ENCODE assay signal across 29 cellular contexts in the genomic region with DNA sequence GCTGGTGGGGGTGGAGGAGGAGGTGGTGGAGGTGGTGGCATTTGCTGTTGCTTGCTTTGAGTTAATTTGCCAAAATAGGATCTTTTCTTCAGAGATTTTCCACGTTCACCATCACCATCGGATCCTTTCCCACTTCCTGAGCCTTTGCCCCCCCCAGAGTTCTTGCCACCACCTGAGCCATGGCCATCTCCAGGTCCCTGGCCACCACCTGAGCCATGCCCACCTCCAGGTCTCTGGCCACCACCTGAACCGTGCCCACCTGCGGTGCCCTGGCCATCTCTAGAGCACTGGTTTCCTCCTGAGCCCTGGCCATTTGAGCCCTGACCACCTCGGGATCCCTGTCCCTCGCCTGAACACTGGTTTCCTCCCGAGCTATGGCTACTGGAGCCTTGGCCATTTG. TPM values are rescaled to one million over a fixed set of nuclear protein-coding genes. Genes with fewer than 3 reads are reported as not detected.
DNase-seq lines count a peak whose midpoint lies in the region; ATAC-seq, FAIRE-seq and TF ChIP-seq lines count a peak whose summit lies in the region.
"Had no signal": no experiment of that assay in that cellular context is flagged by ENCODE, and none has a peak within 500 bp of the region (broad histone marks: within the 10 kb centered on the region; RNA-seq: fewer than 3 reads in every experiment).

No MANE protein-coding gene starts in this region.

- H3K27ac Mint-ChIP-seq in endothelial cell (ENCODE audit: unreplicated experiment) (no peak overlapping the region), nephron progenitor cell (no peak overlapping the region)
- no peak overlapping the region for H3K27ac Mint-ChIP-seq in activated T-helper 2 cell treated with anti-CD3 and anti-CD28 coated beads, Interferon-gamma antibody, Interleukin-2, Interleukin-4, amounts not matched to agents 10 μg/mL and 5 μg/mL and 100 μg/mL, durations not matched to agents 14 hours and 24 hours and 36 hours
- H3K27ac Mint-ChIP-seq: natural killer cell treated with Interleukin-12 subunit alpha and Interleukin-12 subunit beta and Interleukin-15 and Interleukin-18, amount 100 ng/mL, for 72 hours; T-helper 1 cell treated with Interleukin-12 subunit alpha and Interleukin-12 subunit beta and Interleukin-4 antibody, amounts not matched to agents 30 μg/mL and 1 μg/mL, for 36 hours had no signal

- FAIRE-seq in GM19239 (lab: Jason Lieb, UNC): no peak
- FAIRE-seq: G401.6, K562 had no signal

- no peak overlapping the region for H3K9ac ChIP-seq in HUES6 (ENCODE audit: low read length)

- H3K4me1 ChIP-seq in HUES6 (ENCODE audit: control insufficient read depth, insufficient read depth, low read length): peaks cover 37% of the 10 kb centered on the region
- H3K4me1 ChIP-seq: lower lobe of right lung, right lobe of liver had no signal

- DNase-seq in endothelial cell (ENCODE audit: low spot score): no peak
- DNase-seq in nephron progenitor cell: no peak
- no peak for DNase-seq in middle frontal gyrus (ENCODE audit: extremely low spot score, low spot score)
- no peak for DNase-seq in activated T-helper 2 cell treated with anti-CD3 and anti-CD28 coated beads, Interferon-gamma antibody, Interleukin-2, Interleukin-4, amounts not matched to agents 10 μg/mL and 5 μg/mL and 100 μg/mL, durations not matched to agents 14 hours and 24 hours and 36 hours (ENCODE audit: low spot score)
- DNase-seq in GM19239 (ENCODE audit: insufficient read length, low spot score): no peak
- DNase-seq: activated CD4-positive, alpha-beta T cell treated with anti-CD3 and anti-CD28 coated beads, Interleukin-2, amount 50 U/mL, for 4 hours; activated T-cell treated with anti-CD3 and anti-CD28 coated beads, Interleukin-2, amount 50 U/mL, for 48 hours; C1 segment of cervical spinal cord; caudate nucleus; foreskin fibroblast; heart right ventricle; lower lobe of right lung; NCI-H187 treated with DMSO at 0.1 percent for 48 hours; NCI-H2171; stimulated activated CD4-positive, alpha-beta T cell treated with anti-CD3 and anti-CD28 coated beads, Interleukin-2, amount 100 ng/mL, for 48 hours; stomach had no signal

- H3K27ac ChIP-seq in HUES6 (ENCODE audit: low read depth, low read length): no peak overlapping the region
- H3K27ac ChIP-seq: esophagus muscularis mucosa, heart right ventricle, lower lobe of right lung, right lobe of liver, RWPE1, stomach had no signal

- no peak for TF ChIP-seq CTCF in endothelial cell (IDR thresholded peaks at IDR 0.05; ENCODE audit: unreplicated experiment)
- no peak for TF ChIP-seq CTCF in nephron progenitor cell (IDR thresholded peaks at IDR 0.05)

- no peak for ATAC-seq in GM18870 (IDR thresholded peaks at IDR 0.05; ENCODE audit: unreplicated experiment)
- ATAC-seq: activated CD4-positive, CD25-positive, alpha-beta regulatory T cell treated with anti-CD3 and anti-CD28 coated beads, Interleukin-2, amount 50 U/mL, for 24 hours; heart right ventricle; K562; natural killer cell treated with Interleukin-12 subunit alpha and Interleukin-12 subunit beta and Interleukin-15 and Interleukin-18, amount 100 ng/mL, for 72 hours had no signal

- no peaks in the 10 kb centered on the region for H3K9me3 Mint-ChIP-seq in endothelial cell (ENCODE audit: unreplicated experiment)
- peaks cover 6% of the 10 kb centered on the region for H3K9me3 Mint-ChIP-seq in nephron progenitor cell
- no peaks in the 10 kb centered on the region for H3K9me3 Mint-ChIP-seq in activated T-helper 2 cell treated with anti-CD3 and anti-CD28 coated beads, Interferon-gamma antibody, Interleukin-2, Interleukin-4, amounts not matched to agents 10 μg/mL and 5 μg/mL and 100 μg/mL, durations not matched to agents 14 hours and 24 hours and 36 hours
- H3K9me3 Mint-ChIP-seq: T-helper 1 cell treated with Interleukin-12 subunit alpha and Interleukin-12 subunit beta and Interleukin-4 antibody, amounts not matched to agents 30 μg/mL and 1 μg/mL, for 36 hours had no signal

- H3K4me3 ChIP-seq in HUES6 (ENCODE audit: low read depth, low read length): peak overlapping the region; percentile 89
- H3K4me3 ChIP-seq: heart right ventricle, K562, lower lobe of right lung, right lobe of liver had no signal

- peak overlapping the region; percentile 42 for H3K4me3 Mint-ChIP-seq in endothelial cell (ENCODE audit: unreplicated experiment)
- H3K4me3 Mint-ChIP-seq in nephron progenitor cell: peak overlapping the region; percentile 88
- no peak overlapping the region for H3K4me3 Mint-ChIP-seq in activated T-helper 2 cell treated with anti-CD3 and anti-CD28 coated beads, Interferon-gamma antibody, Interleukin-2, Interleukin-4, amounts not matched to agents 10 μg/mL and 5 μg/mL and 100 μg/mL, durations not matched to agents 14 hours and 24 hours and 36 hours (ENCODE audit: low read depth)
- H3K4me3 Mint-ChIP-seq: natural killer cell treated with Interleukin-12 subunit alpha and Interleukin-12 subunit beta and Interleukin-15 and Interleukin-18, amount 100 ng/mL, for 72 hours; T-helper 1 cell treated with Interleukin-12 subunit alpha and Interleukin-12 subunit beta and Interleukin-4 antibody, amounts not matched to agents 30 μg/mL and 1 μg/mL, for 36 hours had no signal

- peaks cover 6% of the 10 kb centered on the region for H3K27me3 Mint-ChIP-seq in endothelial cell (ENCODE audit: unreplicated experiment)
- peaks cover 94% of the 10 kb centered on the region for H3K27me3 Mint-ChIP-seq in nephron progenitor cell (ENCODE audit: low read depth, poor library complexity)
- H3K27me3 Mint-ChIP-seq in activated T-helper 2 cell treated with anti-CD3 and anti-CD28 coated beads, Interferon-gamma antibody, Interleukin-2, Interleukin-4, amounts not matched to agents 10 μg/mL and 5 μg/mL and 100 μg/mL, durations not matched to agents 14 hours and 24 hours and 36 hours (ENCODE audit: low read depth): peaks cover 41% of the 10 kb centered on the region

- no peaks in the 10 kb centered on the region for H3K9me3 ChIP-seq in HUES6 (ENCODE audit: control insufficient read depth, insufficient read depth, low read depth, low read length)
- H3K9me3 ChIP-seq: esophagus muscularis mucosa, heart right ventricle, lower lobe of right lung, right lobe of liver had no signal

- no peaks in the 10 kb centered on the region for H3K36me3 ChIP-seq in HUES6 (ENCODE audit: control insufficient read depth, insufficient read depth, low read length)
- H3K36me3 ChIP-seq: esophagus muscularis mucosa, heart right ventricle, lower lobe of right lung, right lobe of liver, stomach had no signal

- peaks cover 69% of the 10 kb centered on the region for H3K27me3 ChIP-seq in HUES6 (ENCODE audit: control insufficient read depth, insufficient read depth, low read length)

- H3K36me3 Mint-ChIP-seq in endothelial cell (ENCODE audit: low read depth, unreplicated experiment) (no peaks in the 10 kb centered on the region), nephron progenitor cell (ENCODE audit: low read depth) (no peaks in the 10 kb centered on the region)
- no peaks in the 10 kb centered on the region for H3K36me3 Mint-ChIP-seq in activated T-helper 2 cell treated with anti-CD3 and anti-CD28 coated beads, Interferon-gamma antibody, Interleukin-2, Interleukin-4, amounts not matched to agents 10 μg/mL and 5 μg/mL and 100 μg/mL, durations not matched to agents 14 hours and 24 hours and 36 hours (ENCODE audit: low read depth)
- H3K36me3 Mint-ChIP-seq: natural killer cell treated with Interleukin-12 subunit alpha and Interleukin-12 subunit beta and Interleukin-15 and Interleukin-18, amount 100 ng/mL, for 72 hours had no signal

- H3K4me1 Mint-ChIP-seq in endothelial cell (ENCODE audit: unreplicated experiment) (no peaks in the 10 kb centered on the region), nephron progenitor cell (peaks cover 32% of the 10 kb centered on the region)
- no peaks in the 10 kb centered on the region for H3K4me1 Mint-ChIP-seq in activated T-helper 2 cell treated with anti-CD3 and anti-CD28 coated beads, Interferon-gamma antibody, Interleukin-2, Interleukin-4, amounts not matched to agents 10 μg/mL and 5 μg/mL and 100 μg/mL, durations not matched to agents 14 hours and 24 hours and 36 hours (ENCODE audit: low read depth)

- intact Hi-C loops in activated T-helper 2 cell treated with anti-CD3 and anti-CD28 coated beads, Interferon-gamma antibody, Interleukin-2, Interleukin-4, amounts not matched to agents 10 μg/mL and 5 μg/mL and 100 μg/mL, durations not matched to agents 14 hours and 24 hours and 36 hours (cut with micrococcal nuclease): no loop called here

RNA-seq across cellular contexts. Expression of a gene that starts 1.9 kb away (rescaled TPM):
- 1.8 TPM for total RNA-seq in endothelial cell (ENCODE audit: unreplicated experiment)
- not detected in 2 replicates for total RNA-seq in activated T-helper 2 cell treated with anti-CD3 and anti-CD28 coated beads, Interferon-gamma antibody, Interleukin-2, Interleukin-4, amounts not matched to agents 10 μg/mL and 5 μg/mL and 100 μg/mL, durations not matched to agents 14 hours and 24 hours and 36 hours
- total RNA-seq: heart right ventricle; K562; M059J; mucosa of gallbladder; natural killer cell treated with Interleukin-12 subunit alpha and Interleukin-12 subunit beta and Interleukin-15 and Interleukin-18, amount 100 ng/mL, for 72 hours; NCI-H460; right lobe of liver had no signal
